ENCODE assay signal across 8 cellular contexts in genomic region chr12:2877047-2877958, GRCh38. TPM values are rescaled to one million over a fixed set of nuclear protein-coding genes. Genes with fewer than 3 reads are reported as not detected.
A peak's percentile ranks its signal among the peaks of the same experiment; 100 is the strongest.
DNase-seq lines count a peak whose midpoint lies in the region; ATAC-seq, FAIRE-seq and TF ChIP-seq lines count a peak whose summit lies in the region.

FOXM1 (minus strand) TSS chr12:2877174; CDS start chr12:2874478, 2,696 bp downstream.
RHNO1 (plus strand) TSS chr12:2877223; CDS start chr12:2885367, 8,144 bp downstream.

- intact Hi-C loops in IMR-90 (cut with micrococcal nuclease), result no loop called here

- TF ChIP-seq RAD21 in IMR-90 (IDR thresholded peaks at IDR 0.05; ENCODE audit: low read length), result no peak

- WGBS in IMR-90 (ENCODE audit: extremely low coverage in 2 of 2, insufficient read length in 1 of 2), 2 experiments, result 2% methylated on average over 47 of the region's 70 CpGs; no CpG with 5 or more reads in 1 of the 2 experiments

- H2BK15ac ChIP-seq in IMR-90 (ENCODE audit: low read depth, low read length), result 0 out of 3 replicates have a peak within 1 kb of the TSS, but pooled peaks have one; percentile 13

- peak within 1 kb of the TSS; percentile 82 for H2AK5ac ChIP-seq in IMR-90 (ENCODE audit: low read depth, low read length)

- peak within 1 kb of the TSS; percentile 97 for H2AK9ac ChIP-seq in IMR-90 (replicated peaks; ENCODE audit: low read depth, low read length, poor library complexity)

- H3K9me3 ChIP-seq in IMR-90 (ENCODE audit: control insufficient read depth, insufficient read depth, low read length), result no peaks in the 10 kb centered on the region
- no peaks in the 10 kb centered on the region for H3K9me3 ChIP-seq in mucosa of rectum (ENCODE audit: control insufficient read depth in 2 of 2, low read length in 2 of 2)

- peak within 1 kb of the TSS; percentile 91 for H3K4ac ChIP-seq in IMR-90 (ENCODE audit: low read depth, low read length)

- H2AFZ ChIP-seq in IMR-90 (replicated peaks; ENCODE audit: low read length, poor library complexity), result peak within 1 kb of the TSS; percentile 98

- peak within 1 kb of the TSS; percentile 89 for H3K14ac ChIP-seq in IMR-90 (replicated peaks; ENCODE audit: low read depth, low read length)

- H3K4me1 ChIP-seq in IMR-90 (ENCODE audit: control insufficient read depth, insufficient read depth, low read length) (peaks cover 6% of the 10 kb centered on the region), mucosa of rectum (ENCODE audit: control insufficient read depth in 2 of 2, insufficient read depth in 2 of 2, low read length in 2 of 2) (peaks cover 13 to 16% of the 10 kb centered on the region in 2 donors)

- peak within 1 kb of the TSS; percentile 89 for H3K9ac ChIP-seq in IMR-90 (ENCODE audit: low read depth, low read length)
- peak within 1 kb of the TSS; percentile 95 to 98 for H3K9ac ChIP-seq in mucosa of rectum (ENCODE audit: low read depth in 1 of 2, low read length in 2 of 2)

- H3K4me2 ChIP-seq in IMR-90 (ENCODE audit: low read depth, low read length), result peak within 1 kb of the TSS; percentile 89

- POLR2A ChIA-PET in IMR-90 (lab: Charles Lee; ENCODE audit: unreplicated experiment), result interaction anchor here (0.5 to 0.8 kb wide), 3 partner anchors 10 to 41 kb away, joined by 3 to 8 read pairs (median 3); no protein-coding TSS in a partner anchor

- H2BK20ac ChIP-seq in IMR-90 (ENCODE audit: low read depth, low read length), result peak within 1 kb of the TSS; percentile 49

- peaks cover 36 to 61% of the 10 kb centered on the region in 2 experiments for H3K79me1 ChIP-seq in IMR-90 (ENCODE audit: low read depth in 1 of 2, low read length in 2 of 2)

- H3K18ac ChIP-seq in IMR-90 (ENCODE audit: low read depth, low read length), result peak within 1 kb of the TSS; percentile 56

- H2BK120ac ChIP-seq in IMR-90 (ENCODE audit: low read depth, low read length), result peak within 1 kb of the TSS; percentile 78

- peak within 1 kb of the TSS; percentile 90 for H3K23ac ChIP-seq in IMR-90 (ENCODE audit: low read depth, low read length)

- peak within 1 kb of the TSS; percentile 91 for H4K91ac ChIP-seq in IMR-90 (ENCODE audit: insufficient read depth, low read depth, low read length)

- TSS peak; percentile 50 for BruUV-seq in IMR-90 (replicated peaks; lab: Mats Ljungman, UMichigan)

- peak within 1 kb of the TSS; percentile 88 to 90 for H4K8ac ChIP-seq in IMR-90 (ENCODE audit: low read depth in 2 of 2, low read length in 2 of 2)

- peak within 1 kb of the TSS; percentile 82 for H3K4me3 ChIP-seq in IMR-90 (ENCODE audit: insufficient read depth, low read depth, low read length)
- peak within 1 kb of the TSS; percentile 92 for H3K4me3 ChIP-seq in epithelial cell of proximal tubule (ENCODE audit: low read depth, low read length)
- H3K4me3 ChIP-seq in mucosa of rectum (ENCODE audit: low read length in 2 of 2), result peak within 1 kb of the TSS; percentile 95 to 99

- in situ Hi-C loops in IMR-90 (cut with MboI; ENCODE audit: low sequenced_read_pairs), result no loop called here

- peaks cover 9% of the 10 kb centered on the region for H3K9me1 ChIP-seq in IMR-90 (ENCODE audit: insufficient read depth, low read length)

- H4K5ac ChIP-seq in IMR-90 (ENCODE audit: low read depth, low read length), result peak within 1 kb of the TSS; percentile 71

- peak within 1 kb of the TSS; percentile 94 for H3K56ac ChIP-seq in IMR-90 (ENCODE audit: extremely low read depth, insufficient read depth, low read length)

- H3K36me3 ChIP-seq in IMR-90 (ENCODE audit: control insufficient read depth, insufficient read depth, low read length), result no peaks in the 10 kb centered on the region
- H3K36me3 ChIP-seq in mucosa of rectum (ENCODE audit: control insufficient read depth in 2 of 2, insufficient read depth in 2 of 2, low read length in 2 of 2), result no peaks in the 10 kb centered on the region

- TF ChIP-seq CTCF in D721Med (IDR thresholded peaks at IDR 0.05; ENCODE audit: insufficient read depth, missing control alignments), result no peak
- peak; percentile 27; the same call in 1 of the 2 replicates for TF ChIP-seq CTCF in IMR-90 (conservative IDR thresholded peaks at IDR 0.05; ENCODE audit: low read depth, low read length)
- TF ChIP-seq CTCF in epithelial cell of proximal tubule (conservative IDR thresholded peaks at IDR 0.05; ENCODE audit: low read depth, low read length), result no peak

- no peaks in the 10 kb centered on the region; the same call in 1 of the 2 replicates for H4K20me1 ChIP-seq in IMR-90 (ENCODE audit: insufficient read depth, low read length)

- H3K27me3 ChIP-seq in IMR-90 (ENCODE audit: control insufficient read depth, insufficient read depth, low read length) (no peaks in the 10 kb centered on the region), mucosa of rectum (ENCODE audit: control insufficient read depth in 2 of 2, insufficient read depth in 2 of 2, low read length in 2 of 2) (no peaks in the 10 kb centered on the region)

- H2BK5ac ChIP-seq in IMR-90 (ENCODE audit: low read depth, low read length, poor library complexity, severe bottlenecking), result peak within 1 kb of the TSS; percentile 81

- peak; percentile 85 for TF ChIP-seq POLR2A in IMR-90 (IDR thresholded peaks at IDR 0.05; ENCODE audit: low read depth, low read length)

- ATAC-seq in GM21526 (IDR thresholded peaks at IDR 0.05; ENCODE audit: low FRiP score, unreplicated experiment) (peak; percentile 71), IMR-90 (ENCODE audit: low read depth) (peak; percentile 90)

- H3K27ac ChIP-seq in IMR-90 (ENCODE audit: insufficient read depth, low read length) (peak within 1 kb of the TSS; percentile 86), mucosa of rectum (ENCODE audit: low read depth in 2 of 2, low read length in 2 of 2) (peak within 1 kb of the TSS; percentile 94)

- DNase-seq in D721Med (ENCODE audit: insufficient read length, low spot score) (peak; percentile 93), IMR-90 (peak; percentile 85), OCI-M1 (lab: John Stamatoyannopoulos, UW) (peak; percentile 92), activated T-cell treated with anti-CD3 and anti-CD28 coated beads for 48 hours (ENCODE audit: low read depth) (peak; percentile 84), epithelial cell of proximal tubule (ENCODE audit: low read depth) (no peak)
- peak; percentile 70 to 72 for DNase-seq in stimulated activated CD8-positive, alpha-beta memory T cell treated with anti-CD3 and anti-CD28 coated beads, Interleukin-4, amount 100 ng/mL, for 4 hours (ENCODE audit: low read depth in 2 of 2, low spot score in 1 of 2)

- no peak for FAIRE-seq in D721Med (lab: Jason Lieb, UNC)

- CTCF ChIA-PET in IMR-90 (lab: Yijun Ruan, JAX), result no interaction called here

- dilution Hi-C loops in IMR-90 (cut with HindIII; ENCODE audit: low sequenced_read_pairs, unreplicated experiment), result no loop called here

TF ChIP-seq in IMR-90, 13 proteins besides CTCF, POLR2A, EP300 and RAD21:
- no peak for TF ChIP-seq SMC3 (IDR thresholded peaks at IDR 0.05; ENCODE audit: low read depth, low read length)
- no peak for TF ChIP-seq ELK1 (IDR thresholded peaks at IDR 0.05; ENCODE audit: borderline replicate concordance, low read depth, low read length)
- TF ChIP-seq CEBPB (IDR thresholded peaks at IDR 0.05; ENCODE audit: low read depth, low read length), result peak; percentile 93
- no peak for TF ChIP-seq RFX5 (IDR thresholded peaks at IDR 0.05; ENCODE audit: low read depth, low read length)
- TF ChIP-seq USF2 (IDR thresholded peaks at IDR 0.05; ENCODE audit: low read depth, low read length), result peak; percentile 97
- TF ChIP-seq MXI1 (IDR thresholded peaks at IDR 0.05; ENCODE audit: borderline replicate concordance, low read depth, low read length), result no peak
- TF ChIP-seq RCOR1 (IDR thresholded peaks at IDR 0.05; ENCODE audit: insufficient replicate concordance, low read length), result no peak
- no peak for TF ChIP-seq FOS (IDR thresholded peaks at IDR 0.05; ENCODE audit: low read depth, low read length)
- no peak for TF ChIP-seq CHD1 (IDR thresholded peaks at IDR 0.05; ENCODE audit: low read depth, low read length)
- peak; percentile 74 for TF ChIP-seq BHLHE40 (IDR thresholded peaks at IDR 0.05; ENCODE audit: low read depth, low read length)
- 0 out of 2 replicates have a peak, but pooled peaks have one; percentile 11 for TF ChIP-seq MAZ (IDR thresholded peaks at IDR 0.05; ENCODE audit: borderline replicate concordance, low read depth, low read length)
- TF ChIP-seq NFE2L2 (IDR thresholded peaks at IDR 0.05; ENCODE audit: low read depth, low read length), result no peak
- no peak for TF ChIP-seq MAFK (IDR thresholded peaks at IDR 0.05; ENCODE audit: low read depth, low read length)

RNA-seq across cellular contexts. Expression of gene FOXM1, which starts in this region (rescaled TPM):
- total RNA-seq in IMR-90 (2012; rRNA removed), result 14.9 and 16.9 TPM in 2 replicates
- polyA plus RNA-seq in IMR-90 (2012; rRNA removed), result 27.8 and 29.3 TPM in 2 replicates
- polyA plus RNA-seq in IMR-90 (2012; cell fraction: cytosol; rRNA removed), result 19.8 and 30.9 TPM in 2 replicates
- polyA plus RNA-seq in IMR-90 (2012; cell fraction: nucleus; rRNA removed; ENCODE audit: low replicate concordance), result 21.4 and 28.0 TPM in 2 replicates
- total RNA-seq in epithelial cell of proximal tubule, result 36.8 and 67.8 TPM in 2 replicates

RNA-seq across cellular contexts. Expression of gene RHNO1, which starts in this region (rescaled TPM):
- 30.6 and 36.4 TPM in 2 replicates for total RNA-seq in IMR-90 (2012; rRNA removed)
- polyA plus RNA-seq in IMR-90 (2012; rRNA removed), result 26.1 and 28.6 TPM in 2 replicates
- 14.7 and 20.0 TPM in 2 replicates for polyA plus RNA-seq in IMR-90 (2012; cell fraction: cytosol; rRNA removed)
- 3.0 and 8.1 TPM in 2 replicates for polyA plus RNA-seq in IMR-90 (2012; cell fraction: nucleus; rRNA removed; ENCODE audit: low replicate concordance)
- 40.3 and 46.2 TPM in 2 replicates for total RNA-seq in epithelial cell of proximal tubule
